23 cellular contexts compared by ENCODE assay signal in genomic region chr9:109026306-109026705, GRCh38.
"Had no signal": no experiment of that assay in that cellular context is flagged by ENCODE, and none has a peak within 500 bp of the region (broad histone marks: within the 10 kb centered on the region; RNA-seq: fewer than 3 reads in every experiment).

No MANE protein-coding gene starts in this region.

- H3K4me1 Mint-ChIP-seq: activated B cell treated with CpG ODN at 0.5 μM for 24 hours; activated T-helper 17 cell treated with anti-CD3 and anti-CD28 coated beads, Interleukin-2, amount 50 U/mL, for 72 hours had no signal

- H3K27me3 Mint-ChIP-seq: activated B cell treated with CpG ODN at 0.5 μM for 24 hours; activated CD4-positive, alpha-beta T cell treated with anti-CD3 and anti-CD28 coated beads, Interleukin-2, amount 10 ng/mL, durations not matched to agents 24 days and 14 days; activated CD8-positive, alpha-beta T cell treated with anti-CD3 and anti-CD28 coated beads for 36 hours; activated naive CD8-positive, alpha-beta T cell treated with anti-CD3 and anti-CD28 coated beads, Interleukin-2, amount 10 ng/mL, durations not matched to agents 7 days and 5 days; activated T-helper 17 cell treated with anti-CD3 and anti-CD28 coated beads, Interleukin-2, amount 50 U/mL, for 72 hours; natural killer cell treated with Interleukin-12 subunit alpha and Interleukin-12 subunit beta and Interleukin-15 and Interleukin-18, amount 100 ng/mL, for 72 hours had no signal

- H3K27ac ChIP-seq: body of pancreas, colonic mucosa, prostate gland, tibial artery had no signal

- ATAC-seq: activated CD8-positive, alpha-beta T cell treated with anti-CD3 and anti-CD28 coated beads for 36 hours; activated T-helper 17 cell treated with anti-CD3 and anti-CD28 coated beads, Interleukin-2, amount 50 U/mL, for 72 hours; body of pancreas; natural killer cell treated with Interleukin-12 subunit alpha and Interleukin-12 subunit beta and Interleukin-15 and Interleukin-18, amount 100 ng/mL, for 72 hours; stimulated activated naive CD8-positive, alpha-beta T cell treated with anti-CD3 and anti-CD28 coated beads, Interleukin-15, Interleukin-2, amounts not matched to agents 100 U/mL and 50 U/mL, for 24 hours had no signal

- H3K27ac Mint-ChIP-seq: activated B cell treated with CpG ODN at 0.5 μM for 24 hours; activated CD4-positive, alpha-beta T cell treated with anti-CD3 and anti-CD28 coated beads, Interleukin-2, amount 10 ng/mL, durations not matched to agents 24 days and 14 days; activated CD8-positive, alpha-beta T cell treated with anti-CD3 and anti-CD28 coated beads for 36 hours; activated naive CD8-positive, alpha-beta T cell treated with anti-CD3 and anti-CD28 coated beads, Interleukin-2, amount 10 ng/mL, durations not matched to agents 7 days and 5 days; natural killer cell treated with Interleukin-12 subunit alpha and Interleukin-12 subunit beta and Interleukin-15 and Interleukin-18, amount 100 ng/mL, for 72 hours; T-helper 2 cell treated with Interferon-gamma antibody and Interleukin-4, amounts not matched to agents 5 μg/mL and 100 μg/mL, for 36 hours had no signal

- H3K9me3 ChIP-seq: body of pancreas, colonic mucosa, prostate gland, right atrium auricular region, tibial artery, uterus had no signal

- H3K4me3 ChIP-seq: body of pancreas, colonic mucosa, lung, prostate gland, right atrium auricular region, tibial artery, uterus had no signal

- H3K27me3 ChIP-seq: body of pancreas, colonic mucosa, right atrium auricular region, tibial artery, uterus had no signal

- DNase-seq: activated B cell treated with CpG ODN at 0.5 μM for 24 hours; activated CD4-positive, alpha-beta T cell treated with anti-CD3 and anti-CD28 coated beads, Interleukin-2, amount 10 ng/mL, durations not matched to agents 24 days and 14 days; activated CD8-positive, alpha-beta T cell treated with anti-CD3 and anti-CD28 coated beads for 36 hours; activated naive CD4-positive, alpha-beta T cell; activated naive CD8-positive, alpha-beta T cell treated with anti-CD3 and anti-CD28 coated beads, Interleukin-2, amount 10 ng/mL, durations not matched to agents 7 days and 5 days; activated T-cell treated with anti-CD3 and anti-CD28 coated beads, Interleukin-2, amount 50 U/mL, for 1 hour; body of pancreas; central memory CD4-positive, alpha-beta T cell; colonic mucosa; erythroblast; head of caudate nucleus; kidney; stimulated activated CD4-positive, alpha-beta T cell treated with anti-CD3 and anti-CD28 coated beads, Interleukin-2, amount 100 ng/mL, for 24 hours; stimulated activated naive CD8-positive, alpha-beta T cell treated with anti-CD3 and anti-CD28 coated beads, Interleukin-15, Interleukin-2, amounts not matched to agents 100 U/mL and 50 U/mL, for 24 hours; substantia nigra; tibial artery; uterus had no signal

- H3K9me3 Mint-ChIP-seq: activated B cell treated with CpG ODN at 0.5 μM for 24 hours; activated CD4-positive, alpha-beta T cell treated with anti-CD3 and anti-CD28 coated beads, Interleukin-2, amount 10 ng/mL, durations not matched to agents 24 days and 14 days; activated CD8-positive, alpha-beta T cell treated with anti-CD3 and anti-CD28 coated beads for 36 hours; activated naive CD8-positive, alpha-beta T cell treated with anti-CD3 and anti-CD28 coated beads, Interleukin-2, amount 10 ng/mL, durations not matched to agents 7 days and 5 days; activated T-helper 17 cell treated with anti-CD3 and anti-CD28 coated beads, Interleukin-2, amount 50 U/mL, for 72 hours; natural killer cell treated with Interleukin-12 subunit alpha and Interleukin-12 subunit beta and Interleukin-15 and Interleukin-18, amount 100 ng/mL, for 72 hours; T-helper 2 cell treated with Interferon-gamma antibody and Interleukin-4, amounts not matched to agents 5 μg/mL and 100 μg/mL, for 36 hours had no signal

- H3K4me3 Mint-ChIP-seq: activated B cell treated with CpG ODN at 0.5 μM for 24 hours; activated CD4-positive, alpha-beta T cell treated with anti-CD3 and anti-CD28 coated beads, Interleukin-2, amount 10 ng/mL, durations not matched to agents 24 days and 14 days; activated CD8-positive, alpha-beta T cell treated with anti-CD3 and anti-CD28 coated beads for 36 hours; activated naive CD8-positive, alpha-beta T cell treated with anti-CD3 and anti-CD28 coated beads, Interleukin-2, amount 10 ng/mL, durations not matched to agents 7 days and 5 days; activated T-helper 17 cell treated with anti-CD3 and anti-CD28 coated beads, Interleukin-2, amount 50 U/mL, for 72 hours; natural killer cell treated with Interleukin-12 subunit alpha and Interleukin-12 subunit beta and Interleukin-15 and Interleukin-18, amount 100 ng/mL, for 72 hours; T-helper 2 cell treated with Interferon-gamma antibody and Interleukin-4, amounts not matched to agents 5 μg/mL and 100 μg/mL, for 36 hours had no signal

- H3K36me3 ChIP-seq: colonic mucosa, prostate gland, uterus had no signal
